ENCODE assay signal across 19 cellular contexts in the genomic region with DNA sequence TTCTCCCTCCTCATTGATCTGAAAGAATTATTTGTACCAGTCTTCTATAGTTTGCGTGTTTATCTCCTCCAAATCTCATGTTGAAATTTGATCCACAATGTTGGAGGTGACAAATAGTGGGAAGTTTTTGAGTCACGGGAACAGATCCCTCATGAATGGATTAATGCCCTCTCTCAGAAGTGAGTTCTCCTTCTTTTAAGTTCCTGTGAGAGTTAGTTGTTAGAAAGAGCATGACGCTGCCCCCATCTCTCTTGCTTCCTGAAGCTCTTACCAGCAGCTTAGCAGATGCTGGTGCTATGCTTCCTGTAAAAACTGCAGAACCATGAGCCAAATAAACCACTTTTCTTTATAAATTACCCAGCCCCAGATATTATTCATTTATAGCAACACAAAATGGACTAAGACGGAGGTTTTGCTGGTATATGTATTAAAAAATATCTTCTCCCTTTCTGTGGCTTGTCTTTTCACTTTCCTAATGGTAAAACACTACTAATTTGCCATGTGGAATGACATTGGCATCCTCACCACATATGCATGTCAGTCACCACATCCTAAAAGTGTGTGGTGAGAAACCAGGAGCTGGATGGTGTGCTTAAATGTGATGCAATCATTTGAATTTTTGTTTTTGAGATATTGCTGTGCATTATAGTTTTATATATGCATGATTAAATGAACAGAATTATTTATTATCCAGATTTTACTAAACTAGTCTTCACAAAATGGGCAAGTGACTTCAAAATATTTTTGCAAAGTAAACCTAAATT.
"Had no signal": no experiment of that assay in that cellular context is flagged by ENCODE, and none has a peak within 500 bp of the region (broad histone marks: within the 10 kb centered on the region; RNA-seq: fewer than 3 reads in every experiment).

No MANE protein-coding gene starts in this region.

- H3K4me3 Mint-ChIP-seq: activated CD4-positive, alpha-beta T cell treated with anti-CD3 and anti-CD28 coated beads, Interleukin-2, amount 10 ng/mL, durations not matched to agents 7 days and 5 days; activated naive CD4-positive, alpha-beta T cell treated with anti-CD3 and anti-CD28 coated beads for 36 hours; activated T-cell treated with anti-CD3 and anti-CD28 coated beads, Interleukin-2, amount 50 U/mL, for 4 hours; brain; stimulated activated effector memory CD8-positive, alpha-beta T cell treated with anti-CD3 and anti-CD28 coated beads, Interleukin-12 subunit alpha, Interleukin-12 subunit beta, amount 100 ng/mL, for 72 hours; type B pancreatic cell had no signal

- ATAC-seq: activated T-cell treated with anti-CD3 and anti-CD28 coated beads, Interleukin-2, amount 50 U/mL, for 4 hours; lower lobe of right lung; psoas muscle; right cardiac atrium; stimulated activated effector memory CD8-positive, alpha-beta T cell treated with anti-CD3 and anti-CD28 coated beads, Interleukin-12 subunit alpha, Interleukin-12 subunit beta, amount 100 ng/mL, for 72 hours had no signal

- H3K27me3 Mint-ChIP-seq: activated CD4-positive, alpha-beta T cell treated with anti-CD3 and anti-CD28 coated beads, Interleukin-2, amount 10 ng/mL, durations not matched to agents 7 days and 5 days; brain; type B pancreatic cell had no signal

- FAIRE-seq: small intestine had no signal

- H3K4me3 ChIP-seq: dorsolateral prefrontal cortex, lower lobe of right lung, psoas muscle, stomach had no signal

- H3K36me3 Mint-ChIP-seq: brain; stimulated activated effector memory CD8-positive, alpha-beta T cell treated with anti-CD3 and anti-CD28 coated beads, Interleukin-12 subunit alpha, Interleukin-12 subunit beta, amount 100 ng/mL, for 72 hours; type B pancreatic cell had no signal

- DNase-seq: activated CD4-positive, alpha-beta T cell treated with anti-CD3 and anti-CD28 coated beads, Interleukin-2, amount 10 ng/mL, durations not matched to agents 7 days and 5 days; activated CD8-positive, alpha-beta memory T cell treated with anti-CD3 and anti-CD28 coated beads, Interleukin-2, amount 50 U/mL, for 4 hours; activated naive CD4-positive, alpha-beta T cell treated with anti-CD3 and anti-CD28 coated beads for 36 hours; activated T-cell treated with anti-CD3 and anti-CD28 coated beads, Interleukin-2, amount 50 U/mL, for 4 hours; caudate nucleus; dorsolateral prefrontal cortex; glutamatergic neuron; hypothalamus; islet precursor cell; lower lobe of right lung; psoas muscle; right cardiac atrium; small intestine; stimulated activated CD4-positive, alpha-beta T cell treated with anti-CD3 and anti-CD28 coated beads, Interleukin-4, amount 100 ng/mL, for 24 hours; stomach; T-helper 9 cell had no signal

- H3K4me1 ChIP-seq: lower lobe of right lung, psoas muscle, stomach had no signal

- H3K9me3 ChIP-seq: lower lobe of right lung, psoas muscle, stomach had no signal

- H3K27me3 ChIP-seq: stomach had no signal

- H3K4me1 Mint-ChIP-seq: activated CD4-positive, alpha-beta T cell treated with anti-CD3 and anti-CD28 coated beads, Interleukin-2, amount 10 ng/mL, durations not matched to agents 7 days and 5 days; stimulated activated effector memory CD8-positive, alpha-beta T cell treated with anti-CD3 and anti-CD28 coated beads, Interleukin-12 subunit alpha, Interleukin-12 subunit beta, amount 100 ng/mL, for 72 hours had no signal

- H3K36me3 ChIP-seq: lower lobe of right lung, stomach had no signal

- H3K27ac ChIP-seq: dorsolateral prefrontal cortex, lower lobe of right lung, psoas muscle, stomach had no signal

- H3K9me3 Mint-ChIP-seq: activated CD4-positive, alpha-beta T cell treated with anti-CD3 and anti-CD28 coated beads, Interleukin-2, amount 10 ng/mL, durations not matched to agents 7 days and 5 days; activated naive CD4-positive, alpha-beta T cell treated with anti-CD3 and anti-CD28 coated beads for 36 hours; activated T-cell treated with anti-CD3 and anti-CD28 coated beads, Interleukin-2, amount 50 U/mL, for 4 hours; brain; type B pancreatic cell had no signal

- H3K27ac Mint-ChIP-seq: activated CD4-positive, alpha-beta T cell treated with anti-CD3 and anti-CD28 coated beads, Interleukin-2, amount 10 ng/mL, durations not matched to agents 7 days and 5 days; activated naive CD4-positive, alpha-beta T cell treated with anti-CD3 and anti-CD28 coated beads for 36 hours; brain; stimulated activated effector memory CD8-positive, alpha-beta T cell treated with anti-CD3 and anti-CD28 coated beads, Interleukin-12 subunit alpha, Interleukin-12 subunit beta, amount 100 ng/mL, for 72 hours; type B pancreatic cell had no signal
